Comparison of ENCODE assay signal across 8 cellular contexts in the genomic region with DNA sequence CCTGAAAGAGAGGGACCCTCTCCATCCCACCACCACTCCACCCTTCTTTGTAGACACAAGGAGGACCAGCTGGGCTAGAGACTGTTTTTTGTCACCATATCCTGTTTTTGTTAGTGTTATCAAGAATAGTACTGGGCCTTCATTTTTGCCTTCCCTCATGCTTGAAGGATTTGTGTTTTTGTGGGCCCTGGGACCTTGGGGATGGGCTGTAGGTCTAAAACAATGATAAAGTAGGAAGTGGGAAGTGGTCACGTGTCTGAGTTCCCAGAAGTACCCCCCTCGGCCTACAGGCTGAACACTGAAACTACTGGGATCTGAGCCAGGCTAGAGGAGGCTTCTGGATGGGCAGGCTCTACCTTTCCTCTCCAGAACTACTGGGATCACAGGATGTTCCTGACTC.
A peak's percentile ranks its signal among the peaks of the same experiment; 100 is the strongest.
DNase-seq lines count a peak whose midpoint lies in the region; TF ChIP-seq lines count a peak whose summit lies in the region.

No MANE protein-coding gene starts in this region.

- H3K4me3 ChIP-seq in BLaER1, result no peak overlapping the region
- H3K4me3 ChIP-seq in cardiac fibroblast (replicated peaks in 1 of 2; ENCODE audit: low read depth in 2 of 2, low read length in 2 of 2), result no peak overlapping the region
- no peak overlapping the region for H3K4me3 ChIP-seq in mucosa of rectum (ENCODE audit: low read length in 2 of 2)

- no peaks in the 10 kb centered on the region for H4K20me1 ChIP-seq in BLaER1

- no peak overlapping the region; the same call in 1 of the 2 replicates for H3K9ac ChIP-seq in BLaER1
- peak overlapping the region; percentile 63 for H3K9ac ChIP-seq in mucosa of rectum (ENCODE audit: low read depth in 1 of 2, low read length in 2 of 2)

- DNase-seq in NCI-H2029 (lab: John Stamatoyannopoulos, UW), result peak; percentile 76
- peak; percentile 56 to 90 for DNase-seq in cardiac fibroblast (ENCODE audit: low read depth in 2 of 2)
- DNase-seq in ecto neural progenitor cell (ENCODE audit: low spot score), result no peak
- DNase-seq in stimulated activated CD4-positive, alpha-beta T cell treated with anti-CD3 and anti-CD28 coated beads, Interleukin-4, amount 100 ng/mL, for 24 hours, result no peak
- no peak for DNase-seq in hepatic stellate cell (ENCODE audit: low spot score)
- DNase-seq in SIG-M5 treated with dmso at 0.1 percent for 504 hours (lab: John Stamatoyannopoulos, UW; ENCODE audit: unreplicated experiment), result no peak

- H3K27me3 ChIP-seq in BLaER1 (no peaks in the 10 kb centered on the region), mucosa of rectum (ENCODE audit: control insufficient read depth in 2 of 2, insufficient read depth in 2 of 2, low read length in 2 of 2) (no peaks in the 10 kb centered on the region)

- H3K27ac ChIP-seq in BLaER1, result peak overlapping the region; percentile 47
- peak overlapping the region; percentile 89 to 97 for H3K27ac ChIP-seq in mucosa of rectum (ENCODE audit: low read depth in 2 of 2, low read length in 2 of 2)

- peaks cover 62% of the 10 kb centered on the region for H3K4me1 ChIP-seq in BLaER1
- H3K4me1 ChIP-seq in mucosa of rectum (ENCODE audit: control insufficient read depth in 2 of 2, insufficient read depth in 2 of 2, low read length in 2 of 2), result peaks cover 38 to 49% of the 10 kb centered on the region in 2 donors

- peak; percentile 9 for TF ChIP-seq CTCF in cardiac fibroblast (IDR thresholded peaks at IDR 0.05; ENCODE audit: low read depth, low read length)

- H3K9me3 ChIP-seq in BLaER1 (no peaks in the 10 kb centered on the region), mucosa of rectum (ENCODE audit: control insufficient read depth in 2 of 2, low read length in 2 of 2) (no peaks in the 10 kb centered on the region)

- peak overlapping the region; percentile 83 for H3K4me2 ChIP-seq in BLaER1

- H3K36me3 ChIP-seq in BLaER1, result peaks cover 28% of the 10 kb centered on the region
- H3K36me3 ChIP-seq in mucosa of rectum (ENCODE audit: control insufficient read depth in 2 of 2, insufficient read depth in 2 of 2, low read length in 2 of 2), result peaks cover 19 to 25% of the 10 kb centered on the region in 2 donors

Comparison
In these comparisons a context has a peak if more than half of its experiments do, and no peak if none do; other contexts are left out.
1. DNase-seq: peak in NCI-H2029 (single experiment) and cardiac fibroblast (2 of 2); none in ecto neural progenitor cell (single experiment), stimulated activated CD4-positive, alpha-beta T cell treated with anti-CD3 and anti-CD28 coated beads, Interleukin-4, amount 100 ng/mL, for 24 hours (single experiment), hepatic stellate cell (single experiment) and SIG-M5 treated with dmso at 0.1 percent for 504 hours (single experiment).